ENCODE assay signal across 2 cellular contexts in genomic region chr10:5964736-5965135, GRCh38.
TF ChIP-seq lines count a peak whose summit lies in the region.

No MANE protein-coding gene starts in this region.

TF ChIP-seq in IMR-90, 13 proteins besides CTCF, POLR2A, EP300 and RAD21 (continued from another document):
- TF ChIP-seq NFE2L2 (IDR thresholded peaks at IDR 0.05; ENCODE audit: low read depth, low read length) (no peak), MXI1 (IDR thresholded peaks at IDR 0.05; ENCODE audit: borderline replicate concordance, low read depth, low read length) (no peak), MAZ (IDR thresholded peaks at IDR 0.05; ENCODE audit: borderline replicate concordance, low read depth, low read length) (no peak), CEBPB (IDR thresholded peaks at IDR 0.05; ENCODE audit: low read depth, low read length) (no peak), ELK1 (IDR thresholded peaks at IDR 0.05; ENCODE audit: borderline replicate concordance, low read depth, low read length) (no peak), BHLHE40 (IDR thresholded peaks at IDR 0.05; ENCODE audit: low read depth, low read length) (no peak), RCOR1 (IDR thresholded peaks at IDR 0.05; ENCODE audit: insufficient replicate concordance, low read length) (no peak), MAFK (IDR thresholded peaks at IDR 0.05; ENCODE audit: low read depth, low read length) (no peak), FOS (IDR thresholded peaks at IDR 0.05; ENCODE audit: low read depth, low read length) (no peak)
- TF ChIP-seq, protein P1, sequence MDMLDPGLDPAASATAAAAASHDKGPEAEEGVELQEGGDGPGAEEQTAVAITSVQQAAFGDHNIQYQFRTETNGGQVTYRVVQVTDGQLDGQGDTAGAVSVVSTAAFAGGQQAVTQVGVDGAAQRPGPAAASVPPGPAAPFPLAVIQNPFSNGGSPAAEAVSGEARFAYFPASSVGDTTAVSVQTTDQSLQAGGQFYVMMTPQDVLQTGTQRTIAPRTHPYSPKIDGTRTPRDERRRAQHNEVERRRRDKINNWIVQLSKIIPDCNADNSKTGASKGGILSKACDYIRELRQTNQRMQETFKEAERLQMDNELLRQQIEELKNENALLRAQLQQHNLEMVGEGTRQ (IDR thresholded peaks at IDR 0.05; ENCODE audit: low read depth, low read length) = no peak

TF ChIP-seq in GM23338, 12 proteins besides CTCF, POLR2A, EP300 and RAD21 (continued from another document):
- TF ChIP-seq ZNF462 (CRISPR knock-in tag; IDR thresholded peaks at IDR 0.05) (no peak), EZH2phosphoT487 (IDR thresholded peaks at IDR 0.05; ENCODE audit: unreplicated experiment) (no peak), ZNF114 (CRISPR knock-in tag; IDR thresholded peaks at IDR 0.05) (no peak), ZNF331 (CRISPR knock-in tag; IDR thresholded peaks at IDR 0.05; ENCODE audit: low read depth) (no peak), CREB1 (CRISPR knock-in tag; IDR thresholded peaks at IDR 0.05; ENCODE audit: low read depth) (no peak), ETS1 (IDR thresholded peaks at IDR 0.05) (no peak), EZH2 (IDR thresholded peaks at IDR 0.05; ENCODE audit: low read depth, unreplicated experiment) (no peak), STAT1 (IDR thresholded peaks at IDR 0.05; ENCODE audit: unreplicated experiment) (no peak), REST (IDR thresholded peaks at IDR 0.05; ENCODE audit: unreplicated experiment) (no peak), NANOG (IDR thresholded peaks at IDR 0.05; ENCODE audit: borderline replicate concordance) (no peak)
